Comparison of ENCODE assay signal across 8 cellular contexts in the genomic region with DNA sequence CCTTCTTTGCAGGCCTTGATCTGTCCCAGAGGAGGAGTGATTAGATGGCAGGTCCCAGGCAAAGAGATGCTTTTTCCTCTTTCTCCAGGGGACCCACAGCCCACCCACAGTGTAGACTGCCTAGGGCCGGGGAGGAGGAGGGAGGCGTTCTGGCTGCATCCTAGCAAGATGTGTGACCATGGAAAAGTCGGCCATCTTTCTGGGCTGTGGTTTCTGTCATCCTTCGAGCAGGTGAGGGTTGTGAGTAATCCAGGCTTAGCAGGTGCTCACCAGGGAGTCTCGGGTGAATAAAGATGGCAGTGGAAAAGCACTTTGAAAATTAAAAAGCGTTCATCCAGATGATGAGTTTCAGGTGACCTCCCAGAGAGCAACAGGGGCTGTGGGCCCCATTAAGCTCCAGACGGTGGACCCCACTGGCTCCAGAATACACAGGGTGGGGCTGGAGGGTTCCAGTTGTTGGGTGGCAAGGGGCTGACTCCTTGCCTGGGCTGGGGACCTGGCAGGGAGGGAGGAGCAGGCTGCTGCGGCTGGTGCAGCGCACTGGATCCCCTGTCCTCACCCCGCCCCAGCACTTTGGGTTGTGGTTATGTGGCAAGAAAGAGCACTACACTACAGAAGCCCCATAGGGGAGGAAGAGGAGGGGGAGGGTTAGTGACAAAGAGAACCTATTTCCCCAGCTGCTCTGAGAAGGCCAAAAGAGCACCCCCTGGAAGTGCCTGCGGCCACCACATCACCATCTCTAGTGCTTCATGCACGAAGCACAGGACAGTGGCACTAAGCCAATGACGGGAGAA. TPM values are rescaled to one million over a fixed set of nuclear protein-coding genes. Genes with fewer than 3 reads are reported as not detected.
A peak's percentile ranks its signal among the peaks of the same experiment; 100 is the strongest.
DNase-seq lines count a peak whose midpoint lies in the region; ATAC-seq and TF ChIP-seq lines count a peak whose summit lies in the region.

No MANE protein-coding gene starts in this region.

- DNase-seq in SKM-1 (lab: John Stamatoyannopoulos, UW; ENCODE audit: unreplicated experiment): peak; percentile 57
- DNase-seq in activated naive CD8-positive, alpha-beta T cell treated with anti-CD3 and anti-CD28 coated beads, Interleukin-2, amount 10 ng/mL, durations not matched to agents 7 days and 5 days: peak; percentile 71
- DNase-seq in stimulated activated CD8-positive, alpha-beta memory T cell treated with anti-CD3 and anti-CD28 coated beads, Interleukin-15, amount 100 ng/mL, for 4 hours (ENCODE audit: low read depth in 2 of 2): peak; percentile 47 to 50
- no peak for DNase-seq in NCI-H526 (lab: John Stamatoyannopoulos, UW)
- DNase-seq in ascending aorta (ENCODE audit: low spot score in 2 of 2): no peak
- DNase-seq in NCI-H2227 (lab: John Stamatoyannopoulos, UW; ENCODE audit: unreplicated experiment): no peak

- H3K27me3 ChIP-seq in ascending aorta: no peaks in the 10 kb centered on the region

- H3K9me3 Mint-ChIP-seq in activated naive CD8-positive, alpha-beta T cell treated with anti-CD3 and anti-CD28 coated beads, Interleukin-2, amount 10 ng/mL, durations not matched to agents 7 days and 5 days: no peaks in the 10 kb centered on the region

- intact Hi-C loops in ascending aorta (cut with DNase I): no loop called here

- H3K9me3 ChIP-seq in ascending aorta: no peaks in the 10 kb centered on the region

- no peaks in the 10 kb centered on the region for H3K27me3 Mint-ChIP-seq in activated naive CD8-positive, alpha-beta T cell treated with anti-CD3 and anti-CD28 coated beads, Interleukin-2, amount 10 ng/mL, durations not matched to agents 7 days and 5 days

- peak; percentile 41 for ATAC-seq in GM18867 (IDR thresholded peaks at IDR 0.05; ENCODE audit: unreplicated experiment)
- peak; percentile 28 for ATAC-seq in HG02973 (IDR thresholded peaks at IDR 0.05; ENCODE audit: unreplicated experiment)
- ATAC-seq in activated naive CD8-positive, alpha-beta T cell treated with anti-CD3 and anti-CD28 coated beads, Interleukin-2, amount 10 ng/mL, durations not matched to agents 7 days and 5 days (ENCODE audit: low read depth): peak; percentile 60

- POLR2A ChIA-PET in activated naive CD8-positive, alpha-beta T cell treated with anti-CD3 and anti-CD28 coated beads, Interleukin-2, amount 10 ng/mL, durations not matched to agents 7 days and 5 days (lab: Charles Lee): interaction anchor here (0.8 to 6.9 kb wide), 6 partner anchors 12 to 84 kb away, joined by 3 to 40 read pairs (median 6); a partner anchor contains a TSS

- TF ChIP-seq CTCF in ascending aorta (IDR thresholded peaks at IDR 0.05): no peak

- H3K36me3 ChIP-seq in ascending aorta: no peaks in the 10 kb centered on the region

- peaks cover 38% of the 10 kb centered on the region for H3K4me1 Mint-ChIP-seq in activated naive CD8-positive, alpha-beta T cell treated with anti-CD3 and anti-CD28 coated beads, Interleukin-2, amount 10 ng/mL, durations not matched to agents 7 days and 5 days

- no peak overlapping the region for H3K4me3 ChIP-seq in ascending aorta

- H3K27ac Mint-ChIP-seq in activated naive CD8-positive, alpha-beta T cell treated with anti-CD3 and anti-CD28 coated beads, Interleukin-2, amount 10 ng/mL, durations not matched to agents 7 days and 5 days: peak overlapping the region; percentile 94

- peaks cover 0 to 6% of the 10 kb centered on the region in 2 donors for H3K4me1 ChIP-seq in ascending aorta

- H3K36me3 Mint-ChIP-seq in activated naive CD8-positive, alpha-beta T cell treated with anti-CD3 and anti-CD28 coated beads, Interleukin-2, amount 10 ng/mL, durations not matched to agents 7 days and 5 days: peaks cover 14% of the 10 kb centered on the region

- peak overlapping the region in 1 of 2 donors; percentile 5 for H3K27ac ChIP-seq in ascending aorta

- peak overlapping the region; percentile 92 for H3K4me3 Mint-ChIP-seq in activated naive CD8-positive, alpha-beta T cell treated with anti-CD3 and anti-CD28 coated beads, Interleukin-2, amount 10 ng/mL, durations not matched to agents 7 days and 5 days

RNA-seq across cellular contexts. Expression of a gene that starts 23.7 kb away (rescaled TPM):
- total RNA-seq in activated naive CD8-positive, alpha-beta T cell treated with anti-CD3 and anti-CD28 coated beads, Interleukin-2, amount 10 ng/mL, durations not matched to agents 7 days and 5 days: 10 to 100 TPM; 38.4 to 41.0 TPM
- 25.7 TPM for total RNA-seq in ascending aorta

Comparison
In these comparisons a context has a peak if more than half of its experiments do, and no peak if none do; other contexts are left out.
1. DNase-seq: peak in SKM-1 (single experiment), activated naive CD8-positive, alpha-beta T cell treated with anti-CD3 and anti-CD28 coated beads, Interleukin-2, amount 10 ng/mL, durations not matched to agents 7 days and 5 days (single experiment) and stimulated activated CD8-positive, alpha-beta memory T cell treated with anti-CD3 and anti-CD28 coated beads, Interleukin-15, amount 100 ng/mL, for 4 hours (2 of 2); none in NCI-H526 (0 of 2), ascending aorta (0 of 2) and NCI-H2227 (single experiment).
2. Peak in every context shown above with its lines, with median percentiles within 50 percentile points of each other: ATAC-seq.